ENCODE assay signal across 1 cellular context in genomic region chr22:19981171-19981960, GRCh38.
TF ChIP-seq lines count a peak whose summit lies in the region.

No MANE protein-coding gene starts in this region.

TF ChIP-seq in K562, 482 proteins besides CTCF, POLR2A, EP300 and RAD21 (continued from another document):
- no peak for TF ChIP-seq CEBPZ (IDR thresholded peaks at IDR 0.05; ENCODE audit: borderline replicate concordance, low read depth, low read length)
- TF ChIP-seq ZNF639 (CRISPR knock-in tag; conservative IDR thresholded peaks at IDR 0.05 in 1 of 2, IDR thresholded peaks at IDR 0.05 in 1 of 2), result 0 out of 4 replicates have a peak, but pooled peaks of 1 of the 2 experiments have one; percentile 23
- TF ChIP-seq ZFP30 (CRISPR knock-in tag; IDR thresholded peaks at IDR 0.05; ENCODE audit: borderline replicate concordance), result no peak
- TF ChIP-seq XRCC5 (IDR thresholded peaks at IDR 0.05; ENCODE audit: low read depth, low read length), result no peak
- TF ChIP-seq SMARCA5 (IDR thresholded peaks at IDR 0.05), result no peak
- no peak for TF ChIP-seq PHTF2 (CRISPR knock-in tag; IDR thresholded peaks at IDR 0.05)
- no peak for TF ChIP-seq ZNF354B (CRISPR knock-in tag; IDR thresholded peaks at IDR 0.05)
- TF ChIP-seq RREB1 (CRISPR knock-in tag; IDR thresholded peaks at IDR 0.05), result 0 out of 2 replicates have a peak, but pooled peaks have one; percentile 58
- no peak for TF ChIP-seq DPF2 (IDR thresholded peaks at IDR 0.05)
- TF ChIP-seq ZSCAN32 (CRISPR knock-in tag; IDR thresholded peaks at IDR 0.05), result no peak
- no peak for TF ChIP-seq CREB3L1 (IDR thresholded peaks at IDR 0.05; ENCODE audit: borderline replicate concordance, low read depth)
- TF ChIP-seq MYNN (IDR thresholded peaks at IDR 0.05), result no peak
- no peak for TF ChIP-seq MYNN (CRISPR knock-in tag; IDR thresholded peaks at IDR 0.05)
